18 cellular contexts compared by ENCODE assay signal in the genomic region with DNA sequence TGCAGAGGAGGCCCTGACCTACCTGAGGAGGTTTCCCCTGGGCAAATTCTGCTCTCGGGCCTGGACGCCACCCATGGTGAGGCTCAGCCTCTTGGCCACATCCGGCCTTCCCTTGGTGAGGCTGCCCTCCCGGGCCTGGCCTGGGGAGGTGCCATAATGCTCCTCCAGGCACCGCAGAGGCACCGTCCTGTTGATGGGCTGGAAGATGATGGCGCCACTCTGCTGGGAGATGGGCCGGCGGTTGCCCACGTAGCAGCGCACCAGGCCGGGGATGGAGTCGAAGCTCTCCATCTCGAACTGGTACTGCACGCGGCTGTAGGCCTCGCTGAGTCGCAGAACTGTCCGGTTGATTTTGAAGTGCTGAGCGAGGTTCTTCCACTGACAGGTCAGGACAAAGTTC.
"Had no signal": no experiment of that assay in that cellular context is flagged by ENCODE, and none has a peak within 500 bp of the region (broad histone marks: within the 10 kb centered on the region; RNA-seq: fewer than 3 reads in every experiment).

No MANE protein-coding gene starts in this region.

- H3K9me3 Mint-ChIP-seq: activated B cell treated with CpG ODN at 0.5 μM for 24 hours; activated CD4-positive, alpha-beta memory T cell treated with anti-CD3 and anti-CD28 coated beads for 36 hours; activated T-helper 1 cell treated with anti-CD3 and anti-CD28 coated beads, Interleukin-12 subunit alpha, Interleukin-12 subunit beta, Interleukin-2, Interleukin-4 antibody, amounts not matched to agents 30 ng/mL and 10 ng/mL and 1 ng/mL, durations not matched to agents 14 hours and 24 hours and 36 hours; effector memory CD8-positive, alpha-beta T cell; natural killer cell treated with Interleukin-12 subunit alpha and Interleukin-12 subunit beta and Interleukin-15 and Interleukin-18, amount 100 ng/mL, for 72 hours; T-helper 2 cell treated with Interferon-gamma antibody and Interleukin-4, amounts not matched to agents 5 μg/mL and 100 μg/mL, for 36 hours had no signal

- H3K9me3 ChIP-seq: left lung, transverse colon, vagina had no signal

- H3K27ac Mint-ChIP-seq: activated B cell treated with CpG ODN at 0.5 μM for 24 hours; activated CD4-positive, alpha-beta memory T cell treated with anti-CD3 and anti-CD28 coated beads for 36 hours; activated naive CD8-positive, alpha-beta T cell; activated T-helper 1 cell treated with anti-CD3 and anti-CD28 coated beads, Interleukin-12 subunit alpha, Interleukin-12 subunit beta, Interleukin-2, Interleukin-4 antibody, amounts not matched to agents 30 ng/mL and 10 ng/mL and 1 ng/mL, durations not matched to agents 14 hours and 24 hours and 36 hours; effector memory CD8-positive, alpha-beta T cell; T-helper 2 cell treated with Interferon-gamma antibody and Interleukin-4, amounts not matched to agents 5 μg/mL and 100 μg/mL, for 36 hours had no signal

- H3K36me3 Mint-ChIP-seq: activated CD4-positive, alpha-beta memory T cell treated with anti-CD3 and anti-CD28 coated beads for 36 hours; activated naive CD8-positive, alpha-beta T cell had no signal

- H3K27me3 ChIP-seq: left lung, transverse colon, vagina had no signal

- H3K4me3 ChIP-seq: cardiac muscle cell, left lung, transverse colon, vagina had no signal

- H3K27ac ChIP-seq: cardiac muscle cell, left lung, transverse colon, vagina had no signal

- DNase-seq: activated B cell treated with CpG ODN at 0.5 μM for 24 hours; activated CD4-positive, alpha-beta memory T cell treated with anti-CD3 and anti-CD28 coated beads for 36 hours; activated CD4-positive, alpha-beta T cell treated with anti-CD3 and anti-CD28 coated beads for 4 hours; activated T-cell treated with anti-CD3 and anti-CD28 coated beads for 4 hours; effector memory CD8-positive, alpha-beta T cell; erythroblast; foreskin melanocyte; left lung; nucleus accumbens; retina; stimulated activated naive CD8-positive, alpha-beta T cell treated with anti-CD3 and anti-CD28 coated beads, Interleukin-15, Interleukin-2, amounts not matched to agents 100 U/mL and 50 U/mL, for 24 hours; transverse colon had no signal

- H3K4me3 Mint-ChIP-seq: activated B cell treated with CpG ODN at 0.5 μM for 24 hours; activated CD4-positive, alpha-beta memory T cell treated with anti-CD3 and anti-CD28 coated beads for 36 hours; activated naive CD8-positive, alpha-beta T cell; activated T-helper 1 cell treated with anti-CD3 and anti-CD28 coated beads, Interleukin-12 subunit alpha, Interleukin-12 subunit beta, Interleukin-2, Interleukin-4 antibody, amounts not matched to agents 30 ng/mL and 10 ng/mL and 1 ng/mL, durations not matched to agents 14 hours and 24 hours and 36 hours; effector memory CD8-positive, alpha-beta T cell; T-helper 2 cell treated with Interferon-gamma antibody and Interleukin-4, amounts not matched to agents 5 μg/mL and 100 μg/mL, for 36 hours had no signal

- ATAC-seq: effector memory CD8-positive, alpha-beta T cell; left lung; stimulated activated naive CD8-positive, alpha-beta T cell treated with anti-CD3 and anti-CD28 coated beads, Interleukin-15, Interleukin-2, amounts not matched to agents 100 U/mL and 50 U/mL, for 24 hours had no signal

- H3K36me3 ChIP-seq: cardiac muscle cell, transverse colon had no signal

- H3K27me3 Mint-ChIP-seq: activated B cell treated with CpG ODN at 0.5 μM for 24 hours; activated CD4-positive, alpha-beta memory T cell treated with anti-CD3 and anti-CD28 coated beads for 36 hours; activated naive CD8-positive, alpha-beta T cell had no signal
